Comparison of ENCODE assay signal across 25 cellular contexts in the genomic region with DNA sequence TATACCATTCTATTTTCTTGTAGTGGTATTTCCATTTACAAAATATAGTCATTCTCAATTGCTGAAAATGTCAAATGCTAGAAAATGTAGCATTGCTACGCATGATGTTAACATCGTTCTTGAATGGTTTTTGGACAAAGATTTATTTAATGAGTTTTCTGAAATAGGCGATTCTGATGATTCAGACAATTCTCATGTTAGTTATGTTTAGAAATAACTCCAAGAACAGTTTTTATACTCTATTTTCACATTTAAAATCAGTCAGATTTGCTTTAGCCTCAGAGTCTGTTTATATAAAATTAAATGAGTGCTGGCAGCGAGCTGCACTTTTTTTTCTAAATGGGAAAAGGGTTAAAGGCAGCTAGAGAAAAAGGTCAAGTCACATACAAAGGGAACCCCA.
"Had no signal": no experiment of that assay in that cellular context is flagged by ENCODE, and none has a peak within 500 bp of the region (broad histone marks: within the 10 kb centered on the region; RNA-seq: fewer than 3 reads in every experiment).

No MANE protein-coding gene starts in this region.

- H3K4me2 ChIP-seq: hepatocyte had no signal

- H3K27ac Mint-ChIP-seq: mesothelial cell of epicardium; naive B cell; natural killer cell; nephron progenitor cell; progenitor cell of endocrine pancreas; stimulated activated naive CD8-positive, alpha-beta T cell treated with anti-CD3 and anti-CD28 coated beads, Interleukin-15, Interleukin-2, amounts not matched to agents 100 ng/mL and 50 ng/mL, for 24 hours; type B pancreatic cell had no signal

- H3K4me3 ChIP-seq: hepatocyte, left ventricle myocardium inferior, lung, ovary, skin epidermis, tibial nerve, uterus had no signal

- H3K27me3 ChIP-seq: hepatocyte, neutrophil, ovary, tibial nerve, uterus had no signal

- DNase-seq: islet precursor cell; left ventricle myocardium inferior; mesendoderm; naive B cell; natural killer cell; nephron progenitor cell; occipital lobe; ovary; right cardiac atrium; stimulated activated CD4-positive, alpha-beta T cell treated with anti-CD3 and anti-CD28 coated beads, Interleukin-12 subunit alpha, Interleukin-12 subunit beta, amount 100 ng/mL, for 4 hours; stimulated activated CD4-positive, alpha-beta T cell treated with anti-CD3 and anti-CD28 coated beads, Interleukin-15, amount 100 ng/mL, for 24 hours; stimulated activated CD4-positive, alpha-beta T cell treated with anti-CD3 and anti-CD28 coated beads, Interleukin-2, amount 100 ng/mL, for 24 hours; stimulated activated CD4-positive, alpha-beta T cell treated with anti-CD3 and anti-CD28 coated beads, Interleukin-4, amount 100 ng/mL, for 1 hour; stimulated activated naive CD4-positive, alpha-beta T cell; uterus had no signal

- H3K36me3 ChIP-seq: left ventricle myocardium inferior, neutrophil, ovary, tibial nerve, uterus had no signal

- H3K27ac ChIP-seq: hepatocyte, left ventricle myocardium inferior, neutrophil, ovary, skin epidermis, tibial nerve, uterus had no signal

- H3K4me1 ChIP-seq: left ventricle myocardium inferior, uterus had no signal

- ATAC-seq: natural killer cell, right cardiac atrium, sciatic nerve had no signal

- H3K9me3 ChIP-seq: neutrophil, ovary, tibial nerve, uterus had no signal

- H2AFZ ChIP-seq: hepatocyte had no signal

- H3K36me3 Mint-ChIP-seq: mesothelial cell of epicardium, type B pancreatic cell had no signal

- H3K4me3 Mint-ChIP-seq: mesothelial cell of epicardium; naive B cell; natural killer cell; nephron progenitor cell; stimulated activated naive CD8-positive, alpha-beta T cell treated with anti-CD3 and anti-CD28 coated beads, Interleukin-15, Interleukin-2, amounts not matched to agents 100 ng/mL and 50 ng/mL, for 24 hours; type B pancreatic cell had no signal

- H3K27me3 Mint-ChIP-seq: naive B cell; progenitor cell of endocrine pancreas; stimulated activated naive CD8-positive, alpha-beta T cell treated with anti-CD3 and anti-CD28 coated beads, Interleukin-15, Interleukin-2, amounts not matched to agents 100 ng/mL and 50 ng/mL, for 24 hours; type B pancreatic cell had no signal

- H3K9me3 Mint-ChIP-seq: mesothelial cell of epicardium, nephron progenitor cell had no signal

- H3K4me1 Mint-ChIP-seq: natural killer cell, nephron progenitor cell had no signal
